Comparison of ENCODE assay signal across 8 cellular contexts in genomic region chr9:129080312-129080607, GRCh38. TPM values are rescaled to one million over a fixed set of nuclear protein-coding genes. Genes with fewer than 3 reads are reported as not detected.
DNase-seq lines count a peak whose midpoint lies in the region; TF ChIP-seq lines count a peak whose summit lies in the region.

No MANE protein-coding gene starts in this region.

- H4K20me1 ChIP-seq in KMS-11 (ENCODE audit: insufficient read depth) = no peaks in the 10 kb centered on the region
- no peaks in the 10 kb centered on the region for H4K20me1 ChIP-seq in neural cell (ENCODE audit: insufficient read depth)

- H3K4me1 Mint-ChIP-seq in CD14-positive monocyte = peaks cover 20% of the 10 kb centered on the region

- H3K4me3 ChIP-seq in KMS-11 (IDR thresholded peaks at IDR 0.05; ENCODE audit: insufficient read depth, low read depth, low read length) (peak overlapping the region; percentile 47), coronary artery (peak overlapping the region; percentile 81), neural cell (ENCODE audit: low read length) (peak overlapping the region; percentile 86)

- H3K4me3 Mint-ChIP-seq in CD14-positive monocyte = peak overlapping the region; percentile 85 to 88

- H3K79me2 ChIP-seq in KMS-11 (ENCODE audit: insufficient read depth, low read depth) = peaks cover 28% of the 10 kb centered on the region
- peaks cover 18% of the 10 kb centered on the region for H3K79me2 ChIP-seq in neural cell (replicated peaks; ENCODE audit: insufficient read depth, low read length)

- H3K27me3 Mint-ChIP-seq in CD14-positive monocyte (ENCODE audit: low read depth in 3 of 3) = peaks cover 0 to 5% (median 2%) of the 10 kb centered on the region in 3 donors

- H3K36me3 Mint-ChIP-seq in CD14-positive monocyte = peaks cover 6 to 12% of the 10 kb centered on the region in 2 donors

- no peaks in the 10 kb centered on the region for H3K9me3 ChIP-seq in neural cell (ENCODE audit: low read length)

- no peak for TF ChIP-seq EP300 in neural cell (conservative IDR thresholded peaks at IDR 0.05; ENCODE audit: poor library complexity, severe bottlenecking)

- intact Hi-C loops in CD14-positive monocyte (cut with micrococcal nuclease) = loop anchor here in 1 of 2 donors (2.0 kb wide), 2 partner anchors 31 to 43 kb away; partner anchors contain the start of genes CRAT, MIGA2 and PTPA
- intact Hi-C loops in posterior vena cava (cut with DNase I) = no loop called here

- no peak for DNase-seq in CD14-positive monocyte (ENCODE audit: low spot score)
- DNase-seq in coronary artery (ENCODE audit: low spot score) = no peak
- no peak for DNase-seq in SHP77 (lab: John Stamatoyannopoulos, UW)
- no peak for DNase-seq in anterior cingulate cortex (lab: John Stamatoyannopoulos, UW)
- DNase-seq in NCI-H1105 treated with DMSO at 0.1 percent for 48 hours (lab: John Stamatoyannopoulos, UW) = no peak
- no peak for DNase-seq in posterior vena cava (ENCODE audit: low spot score)

- H3K9me2 ChIP-seq in neural cell (ENCODE audit: insufficient read depth, low read length) = no peaks in the 10 kb centered on the region

- no peaks in the 10 kb centered on the region for H3K27me3 ChIP-seq in KMS-11 (ENCODE audit: insufficient read depth, low read depth)
- no peaks in the 10 kb centered on the region for H3K27me3 ChIP-seq in neural cell (ENCODE audit: insufficient read depth, low read depth, low read length)

- peak overlapping the region; percentile 79 for H2AFZ ChIP-seq in KMS-11 (ENCODE audit: low read depth)
- peak overlapping the region; percentile 18 for H2AFZ ChIP-seq in neural cell (ENCODE audit: low read depth, low read length)

- H3K4me1 ChIP-seq in KMS-11 (ENCODE audit: low read depth, poor library complexity, severe bottlenecking) = peaks cover 11% of the 10 kb centered on the region

- no peaks in the 10 kb centered on the region for H3F3A ChIP-seq in neural cell (ENCODE audit: insufficient read depth, low read length, poor library complexity, severe bottlenecking)

- H3K9ac ChIP-seq in KMS-11 (no peak overlapping the region), neural cell (ENCODE audit: low read length) (no peak overlapping the region)

- TF ChIP-seq CTCF in CD14-positive monocyte (IDR thresholded peaks at IDR 0.05) (no peak), KMS-11 (conservative IDR thresholded peaks at IDR 0.05; ENCODE audit: low read depth, low read length) (no peak), coronary artery (IDR thresholded peaks at IDR 0.05) (no peak), neural cell (IDR thresholded peaks at IDR 0.05; ENCODE audit: poor library complexity, severe bottlenecking) (no peak)

- no peaks in the 10 kb centered on the region for H3K36me3 ChIP-seq in KMS-11 (ENCODE audit: insufficient read depth)
- no peaks in the 10 kb centered on the region for H3K36me3 ChIP-seq in neural cell (ENCODE audit: insufficient read depth, low read length)

- H3K27ac ChIP-seq in KMS-11 (no peak overlapping the region), coronary artery (peak overlapping the region in 1 of 2 donors; percentile 58), neural cell (ENCODE audit: low read length) (no peak overlapping the region)

- H3K4me2 ChIP-seq in KMS-11 (peak overlapping the region; percentile 66), neural cell (ENCODE audit: low read length) (peak overlapping the region; percentile 85)

- no peak for TF ChIP-seq RAD21 in neural cell (conservative IDR thresholded peaks at IDR 0.05)

- H3K9me3 Mint-ChIP-seq in CD14-positive monocyte = no peaks in the 10 kb centered on the region

- H3K27ac Mint-ChIP-seq in CD14-positive monocyte = peak overlapping the region in 4 of 7 donors; percentile 53 to 88 (median 81)

TF ChIP-seq in neural cell, 6 proteins besides CTCF, POLR2A, EP300 and RAD21:
- TF ChIP-seq POLR2AphosphoS5 (IDR thresholded peaks at IDR 0.05) (no peak), REST (IDR thresholded peaks at IDR 0.05; ENCODE audit: borderline replicate concordance) (no peak), SMC3 (conservative IDR thresholded peaks at IDR 0.05; ENCODE audit: poor library complexity) (no peak), TAF1 (IDR thresholded peaks at IDR 0.05; ENCODE audit: low read depth) (no peak), MXI1 (conservative IDR thresholded peaks at IDR 0.05; ENCODE audit: poor library complexity, severe bottlenecking) (no peak), EZH2 (IDR thresholded peaks at IDR 0.05; ENCODE audit: borderline replicate concordance, insufficient read depth, low read length, poor library complexity, severe bottlenecking) (no peak)

RNA-seq across cellular contexts. Expression of gene DOLPP1, which starts 0.7 kb away (rescaled TPM):
- polyA plus RNA-seq in CD14-positive monocyte (1 to 10 TPM; 5.4 to 5.9 TPM), neural cell (31.1 and 31.5 TPM in 2 replicates)
- 20.6 and 26.1 TPM in 2 replicates for polyA minus RNA-seq in neural cell
- total RNA-seq in posterior vena cava = 1 to 10 TPM; 4.4 to 5.7 TPM

RNA-seq across cellular contexts. Expression of gene CRAT, which starts 30.3 kb away (rescaled TPM):
- polyA plus RNA-seq in CD14-positive monocyte = 10 to 100 TPM; 12.2 to 15.0 TPM
- polyA plus RNA-seq in neural cell = 14.3 and 21.2 TPM in 2 replicates
- 17.5 and 19.3 TPM in 2 replicates for polyA minus RNA-seq in neural cell
- 10 to 100 TPM; 53.8 to 59.5 TPM for total RNA-seq in posterior vena cava

RNA-seq across cellular contexts. Expression of gene PTPA, which starts 31.0 kb away (rescaled TPM):
- polyA plus RNA-seq in CD14-positive monocyte (10 to 100 TPM; 11.7 to 12.4 TPM), neural cell (50.5 and 62.8 TPM in 2 replicates)
- 74.4 and 77.9 TPM in 2 replicates for polyA minus RNA-seq in neural cell
- total RNA-seq in posterior vena cava = 100 to 1,000 TPM in 1 of 2 donors, 10 to 100 TPM in 1; 82.4 to 100 TPM

RNA-seq across cellular contexts. Expression of gene MIGA2, which starts 43.8 kb away (rescaled TPM):
- polyA plus RNA-seq in CD14-positive monocyte = 1 to 10 TPM; 1.9 to 5.9 TPM
- 42.4 and 73.6 TPM in 2 replicates for polyA plus RNA-seq in neural cell
- polyA minus RNA-seq in neural cell = 23.9 and 27.1 TPM in 2 replicates
- total RNA-seq in posterior vena cava = 10 to 100 TPM; 14.8 to 21.1 TPM

RNA-seq across cellular contexts. Expression of gene SH3GLB2, which starts 52.1 kb away (rescaled TPM):
- polyA plus RNA-seq in CD14-positive monocyte (10 to 100 TPM in 1 of 2 donors, 1 to 10 TPM in 1; 8.0 to 25.9 TPM), neural cell (128 and 160 TPM in 2 replicates)
- 70.7 and 73.8 TPM in 2 replicates for polyA minus RNA-seq in neural cell
- 10 to 100 TPM; 64.3 to 68.7 TPM for total RNA-seq in posterior vena cava
